25 cellular contexts compared by ENCODE assay signal in genomic region chr6:113203135-113203534, GRCh38.
"Had no signal": no experiment of that assay in that cellular context is flagged by ENCODE, and none has a peak within 500 bp of the region (broad histone marks: within the 10 kb centered on the region; RNA-seq: fewer than 3 reads in every experiment).

No MANE protein-coding gene starts in this region.

- H3K9ac ChIP-seq: neural progenitor cell had no signal

- H2AFZ ChIP-seq: neural progenitor cell had no signal

- H3K27ac ChIP-seq: left lung, lower lobe of right lung, neural progenitor cell, ovary, prostate gland, skin epidermis, tibial nerve, vagina had no signal

- H3K4me2 ChIP-seq: neural progenitor cell had no signal

- H3K36me3 ChIP-seq: left lung, lower lobe of right lung, neural progenitor cell, ovary, prostate gland, tibial nerve, vagina had no signal

- DNase-seq: hippocampal formation; kidney glomerular epithelial cell; left cardiac atrium; left lung; lower lobe of right lung; mammary epithelial cell; mesenchymal stem cell; naive thymus-derived CD8-positive, alpha-beta T cell; ovary; retina; right cardiac atrium; stimulated activated CD4-positive, alpha-beta T cell treated with anti-CD3 and anti-CD28 coated beads, Interleukin-12 subunit alpha, Interleukin-12 subunit beta, amount 100 ng/mL, for 4 hours; stimulated activated CD4-positive, alpha-beta T cell treated with anti-CD3 and anti-CD28 coated beads, Interleukin-2, amount 100 ng/mL, for 48 hours; stimulated activated CD4-positive, alpha-beta T cell treated with anti-CD3 and anti-CD28 coated beads, Interleukin-4, amount 100 ng/mL, for 4 hours; stimulated activated CD8-positive, alpha-beta memory T cell treated with anti-CD3 and anti-CD28 coated beads, Interleukin-4, amount 100 ng/mL, for 48 hours; stimulated activated naive CD4-positive, alpha-beta T cell treated with Interleukin-2 at 50 U/mL for 16 hours; stimulated activated naive CD8-positive, alpha-beta T cell treated with anti-CD3 and anti-CD28 coated beads, Interleukin-15, amount 100 ng/mL, for 72 hours; substantia nigra had no signal

- ATAC-seq: left cardiac atrium; left lung; lower lobe of right lung; naive thymus-derived CD8-positive, alpha-beta T cell; right cardiac atrium; sciatic nerve; stimulated activated memory B cell treated with anti-CD40 and anti-IgM and Interleukin-4, amounts not matched to agents 10 μg/mL and 1 μg/mL and 100 μg/mL, for 72 hours; stimulated activated naive CD8-positive, alpha-beta T cell treated with anti-CD3 and anti-CD28 coated beads, Interleukin-15, amount 100 ng/mL, for 72 hours had no signal

- H3K4me1 ChIP-seq: left lung, lower lobe of right lung, neural progenitor cell, prostate gland, vagina had no signal

- H3K27me3 ChIP-seq: left lung, neural progenitor cell, ovary, tibial nerve, vagina had no signal

- H3K9me3 ChIP-seq: left lung, lower lobe of right lung, ovary, prostate gland, tibial nerve, vagina had no signal

- H3K4me3 ChIP-seq: left lung, lower lobe of right lung, neural progenitor cell, ovary, prostate gland, skin epidermis, tibial nerve, vagina had no signal
